In genomic region chr19:32061304-32061703, GRCh38 we compare ENCODE assay signal across 1 cellular context.
TF ChIP-seq lines count a peak whose summit lies in the region.

No MANE protein-coding gene starts in this region.

TF ChIP-seq in H1, 55 proteins besides CTCF, POLR2A, EP300 and RAD21:
- TF ChIP-seq CHD7 (IDR thresholded peaks at IDR 0.05; ENCODE audit: insufficient replicate concordance, low read length): no peak
- no peak for TF ChIP-seq POLR2AphosphoS5 (IDR thresholded peaks at IDR 0.05; ENCODE audit: low read depth, low read length)
- no peak for TF ChIP-seq JUND (IDR thresholded peaks at IDR 0.05; ENCODE audit: low read length)
- TF ChIP-seq GTF2F1 (IDR thresholded peaks at IDR 0.05; ENCODE audit: borderline replicate concordance, low read depth, low read length): no peak
- no peak for TF ChIP-seq USF2 (IDR thresholded peaks at IDR 0.05; ENCODE audit: low read length)
- TF ChIP-seq CBX5 (IDR thresholded peaks at IDR 0.05; ENCODE audit: low read depth, low read length): no peak
- 0 out of 2 replicates have a peak, but pooled peaks have one; percentile 7 for TF ChIP-seq CEBPB (IDR thresholded peaks at IDR 0.05; ENCODE audit: low read depth, low read length)
- no peak for TF ChIP-seq SIN3A (conservative IDR thresholded peaks at IDR 0.05 in 1 of 2, IDR thresholded peaks at IDR 0.05 in 1 of 2; ENCODE audit: low read depth in 1 of 2, low read length in 2 of 2)
- no peak for TF ChIP-seq CREB1 (IDR thresholded peaks at IDR 0.05)
